8 cellular contexts compared by ENCODE assay signal in genomic region chr12:52037248-52037861, GRCh38. TPM values are rescaled to one million over a fixed set of nuclear protein-coding genes. Genes with fewer than 3 reads are reported as not detected.
DNase-seq lines count a peak whose midpoint lies in the region; ATAC-seq and TF ChIP-seq lines count a peak whose summit lies in the region.

No MANE protein-coding gene starts in this region.

- DNase-seq in BE2C (peak; percentile 54), immature natural killer cell (no peak)
- DNase-seq in stimulated activated CD4-positive, alpha-beta T cell treated with anti-CD3 and anti-CD28 coated beads, Interleukin-12 subunit alpha, Interleukin-12 subunit beta, amount 100 ng/mL, for 4 hours, result no peak

- no peaks in the 10 kb centered on the region for H3K9me3 ChIP-seq in BE2C

- no peaks in the 10 kb centered on the region for H3K36me3 ChIP-seq in BE2C

- H3K27ac ChIP-seq in angular gyrus (ENCODE audit: low read depth, low read length), result peak overlapping the region; percentile 51

- peak overlapping the region in 3 of 5 donors; percentile 18 to 62 (median 24) for H3K4me3 Mint-ChIP-seq in immature natural killer cell
- H3K4me3 Mint-ChIP-seq in stimulated activated memory B cell treated with anti-CD40 and anti-IgM and Interleukin-4, amounts not matched to agents 10 μg/mL and 1 μg/mL and 100 μg/mL, for 72 hours, result peak overlapping the region; percentile 69

- no peaks in the 10 kb centered on the region for H3K36me3 Mint-ChIP-seq in immature natural killer cell
- no peaks in the 10 kb centered on the region for H3K36me3 Mint-ChIP-seq in stimulated activated memory B cell treated with anti-CD40 and anti-IgM and Interleukin-4, amounts not matched to agents 10 μg/mL and 1 μg/mL and 100 μg/mL, for 72 hours

- H3K4me1 Mint-ChIP-seq in immature natural killer cell, result peaks cover 31 to 38% of the 10 kb centered on the region in 2 donors
- H3K4me1 Mint-ChIP-seq in stimulated activated memory B cell treated with anti-CD40 and anti-IgM and Interleukin-4, amounts not matched to agents 10 μg/mL and 1 μg/mL and 100 μg/mL, for 72 hours, result peaks cover 75% of the 10 kb centered on the region

- peak overlapping the region; percentile 86 for H3K4me3 ChIP-seq in BE2C (ENCODE audit: low read depth, low read length)

- peak; percentile 13 for ATAC-seq in HG02759 (IDR thresholded peaks at IDR 0.05; ENCODE audit: unreplicated experiment)
- ATAC-seq in stimulated activated memory B cell treated with anti-CD40 and anti-IgM and Interleukin-4, amounts not matched to agents 10 μg/mL and 1 μg/mL and 100 μg/mL, for 72 hours, result no peak
- ATAC-seq in GM21717 (IDR thresholded peaks at IDR 0.05; ENCODE audit: unreplicated experiment), result no peak
- no peak for ATAC-seq in HG03520 (IDR thresholded peaks at IDR 0.05; ENCODE audit: unreplicated experiment)

- H3K9me3 Mint-ChIP-seq in immature natural killer cell, result no peaks in the 10 kb centered on the region
- H3K9me3 Mint-ChIP-seq in stimulated activated memory B cell treated with anti-CD40 and anti-IgM and Interleukin-4, amounts not matched to agents 10 μg/mL and 1 μg/mL and 100 μg/mL, for 72 hours, result no peaks in the 10 kb centered on the region

- H3K27me3 Mint-ChIP-seq in immature natural killer cell (ENCODE audit: low read depth in 3 of 3), result peaks cover 7 to 23% (median 10%) of the 10 kb centered on the region in 3 donors
- H3K27me3 Mint-ChIP-seq in stimulated activated memory B cell treated with anti-CD40 and anti-IgM and Interleukin-4, amounts not matched to agents 10 μg/mL and 1 μg/mL and 100 μg/mL, for 72 hours, result no peaks in the 10 kb centered on the region

- H3K27ac Mint-ChIP-seq in immature natural killer cell, result peak overlapping the region in 4 of 6 donors; percentile 31 to 94 (median 63)
- peak overlapping the region; percentile 65 for H3K27ac Mint-ChIP-seq in stimulated activated memory B cell treated with anti-CD40 and anti-IgM and Interleukin-4, amounts not matched to agents 10 μg/mL and 1 μg/mL and 100 μg/mL, for 72 hours

- TF ChIP-seq CTCF in BE2C (IDR thresholded peaks at IDR 0.05; ENCODE audit: low read depth, low read length), result peak; percentile 31; the same call in 1 of the 2 replicates

- no peaks in the 10 kb centered on the region for H3K27me3 ChIP-seq in BE2C

- H3K4me1 ChIP-seq in BE2C, result peaks cover 15% of the 10 kb centered on the region

RNA-seq across cellular contexts. Expression of gene NR4A1, which starts 13.9 kb away (rescaled TPM):
- polyA plus RNA-seq in BE2C (2012; ENCODE audit: insufficient read depth, insufficient read length, low read depth), result 69.7 TPM
- polyA plus RNA-seq in immature natural killer cell, result 1 to 10 TPM in 2 of 3 donors, under 1 TPM in 1; 0.83 to 2.1 (median 1.3) TPM

RNA-seq across cellular contexts. Expression of gene TAMALIN, which starts 30.6 kb away (rescaled TPM):
- polyA plus RNA-seq in BE2C (2012; ENCODE audit: insufficient read depth, insufficient read length, low read depth), result 37.0 TPM
- 1 to 10 TPM; 1.1 to 3.1 (median 1.2) TPM for polyA plus RNA-seq in immature natural killer cell

RNA-seq across cellular contexts. Expression of gene ATG101, which starts 32.4 kb away (rescaled TPM):
- polyA plus RNA-seq in BE2C (2012; ENCODE audit: insufficient read depth, insufficient read length, low read depth), result 337 TPM
- polyA plus RNA-seq in immature natural killer cell, result 10 to 100 TPM; 25.8 to 50.8 (median 32.2) TPM

RNA-seq across cellular contexts. Expression of gene SMIM41, which starts 42.1 kb away (rescaled TPM):
- polyA plus RNA-seq in BE2C (2012; ENCODE audit: insufficient read depth, insufficient read length, low read depth), result not detected
- polyA plus RNA-seq in immature natural killer cell, result not detected
